ENCODE assay signal across 9 cellular contexts in the genomic region with DNA sequence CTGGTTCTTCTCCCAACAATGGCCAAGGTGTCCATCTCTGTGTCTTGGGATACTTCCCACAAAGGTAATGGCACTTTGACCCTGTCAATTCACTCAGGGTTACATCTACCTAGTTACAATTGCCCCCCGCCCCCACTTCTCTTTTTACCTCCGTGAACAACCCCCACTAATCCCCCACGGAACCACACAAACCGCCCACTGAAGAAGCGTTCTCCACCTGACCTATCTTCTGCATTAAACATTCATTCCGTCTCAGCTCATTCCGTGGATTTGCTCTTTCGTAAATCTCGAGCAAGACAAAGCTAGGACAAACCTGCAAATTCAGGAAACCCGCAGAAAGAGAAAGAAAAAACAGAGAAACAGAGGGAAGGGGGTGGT. TPM values are rescaled to one million over a fixed set of nuclear protein-coding genes. Genes with fewer than 3 reads are reported as not detected.
DNase-seq lines count a peak whose midpoint lies in the region; ATAC-seq, FAIRE-seq and TF ChIP-seq lines count a peak whose summit lies in the region.
"Had no signal": no experiment of that assay in that cellular context is flagged by ENCODE, and none has a peak within 500 bp of the region (broad histone marks: within the 10 kb centered on the region; RNA-seq: fewer than 3 reads in every experiment).

No MANE protein-coding gene starts in this region.

- H3K9me3 Mint-ChIP-seq in astrocyte (ENCODE audit: unreplicated experiment) = no peaks in the 10 kb centered on the region
- H3K9me3 Mint-ChIP-seq: WTC11 had no signal

- peaks cover 12% of the 10 kb centered on the region for H3K4me1 Mint-ChIP-seq in astrocyte (ENCODE audit: low read depth, unreplicated experiment)

- H3K27me3 Mint-ChIP-seq in astrocyte (ENCODE audit: low read depth, unreplicated experiment) = no peaks in the 10 kb centered on the region

- H3K4me3 ChIP-seq in astrocyte (ENCODE audit: insufficient read depth, low read depth, low read length) (peak overlapping the region; percentile 90), lower lobe of right lung (peak overlapping the region; percentile 81), aorta (ENCODE audit: low read length in 2 of 2) (peak overlapping the region; percentile 78 to 94)

- H3K4me1 ChIP-seq in astrocyte (ENCODE audit: insufficient read depth, low read length) (peaks cover 13% of the 10 kb centered on the region), lower lobe of right lung (peaks cover 50% of the 10 kb centered on the region), aorta (ENCODE audit: control insufficient read depth in 1 of 2, insufficient read depth in 2 of 2, low read length in 2 of 2) (peaks cover 0 to 5% of the 10 kb centered on the region in 2 donors)

- H3K27me3 ChIP-seq in astrocyte (ENCODE audit: insufficient read depth, low read length) = no peaks in the 10 kb centered on the region
- H3K27me3 ChIP-seq in lower lobe of right lung (ENCODE audit: low read depth) = no peaks in the 10 kb centered on the region
- no peaks in the 10 kb centered on the region for H3K27me3 ChIP-seq in aorta (ENCODE audit: control insufficient read depth in 1 of 2, insufficient read depth in 2 of 2, low read length in 1 of 2)

- H3K4me2 ChIP-seq in astrocyte (ENCODE audit: low read length) = peak overlapping the region; percentile 97

- peak overlapping the region; percentile 96 for H3K9ac ChIP-seq in astrocyte (ENCODE audit: low read length)

- peaks cover 60% of the 10 kb centered on the region for H3K79me2 ChIP-seq in astrocyte (ENCODE audit: insufficient read depth, low read length)

- H3K27ac ChIP-seq in astrocyte (ENCODE audit: low read depth, low read length) = peak overlapping the region; percentile 90
- peak overlapping the region; percentile 89 for H3K27ac ChIP-seq in lower lobe of right lung
- H3K27ac ChIP-seq in aorta (ENCODE audit: low read depth in 1 of 2, low read length in 2 of 2) = peak overlapping the region in 1 of 2 donors; percentile 87

- no peak for FAIRE-seq in astrocyte (lab: Jason Lieb, UNC)

- H3K36me3 ChIP-seq in astrocyte (ENCODE audit: insufficient read depth, low read length) = no peaks in the 10 kb centered on the region
- H3K36me3 ChIP-seq in lower lobe of right lung = no peaks in the 10 kb centered on the region
- no peaks in the 10 kb centered on the region for H3K36me3 ChIP-seq in aorta (ENCODE audit: control insufficient read depth in 1 of 2, insufficient read depth in 2 of 2, low read length in 1 of 2)

- H3K36me3 Mint-ChIP-seq in astrocyte (ENCODE audit: low read depth, unreplicated experiment) = no peaks in the 10 kb centered on the region
- H3K36me3 Mint-ChIP-seq: WTC11 had no signal

- no peak overlapping the region for H3K27ac Mint-ChIP-seq in astrocyte (ENCODE audit: unreplicated experiment)
- H3K27ac Mint-ChIP-seq: WTC11 had no signal

- H2AFZ ChIP-seq in astrocyte (ENCODE audit: low read depth, low read length) = peak overlapping the region; percentile 82

- intact Hi-C loops in lower lobe of right lung (cut with DNase I) (no loop called here), aorta (cut with DNase I) (loop anchor here in 1 of 2 donors (5.0 kb wide), 1 partner anchor 208 kb away; a partner anchor contains a TSS)

- WGBS in aorta, 2 donors = 0 to 1% methylated on average over 10 of the region's 10 CpGs

- TF ChIP-seq CTCF in astrocyte (IDR thresholded peaks at IDR 0.05; ENCODE audit: insufficient read depth, low read depth, low read length) (no peak), lower lobe of right lung (IDR thresholded peaks at IDR 0.05) (no peak)

- no peak overlapping the region for H3K4me3 Mint-ChIP-seq in astrocyte (ENCODE audit: unreplicated experiment)
- H3K4me3 Mint-ChIP-seq: WTC11 had no signal

- H3K9me3 ChIP-seq in astrocyte (ENCODE audit: insufficient read depth, low read depth, low read length) (no peaks in the 10 kb centered on the region), lower lobe of right lung (no peaks in the 10 kb centered on the region), aorta (ENCODE audit: control insufficient read depth, low read length) (no peaks in the 10 kb centered on the region)

- peaks cover 45% of the 10 kb centered on the region for H4K20me1 ChIP-seq in astrocyte (ENCODE audit: insufficient read depth, low read length)

- DNase-seq in stimulated activated CD4-positive, alpha-beta T cell treated with anti-CD3 and anti-CD28 coated beads, Interleukin-12 subunit alpha, Interleukin-12 subunit beta, amount 100 ng/mL, for 4 hours = peak; percentile 7
- no peak for DNase-seq in stimulated activated CD4-positive, alpha-beta T cell treated with anti-CD3 and anti-CD28 coated beads, Interleukin-1b, Interleukin-23, amount 100 ng/mL, for 48 hours
- DNase-seq in astrocyte (ENCODE audit: low read depth) (no peak), lower lobe of right lung (no peak), aorta (no peak), NCI-H2107 treated with DMSO at 0.1 percent for 48 hours (lab: John Stamatoyannopoulos, UW; ENCODE audit: unreplicated experiment) (no peak), DMS79 (lab: John Stamatoyannopoulos, UW) (no peak), iPS-NIHi7 (ENCODE audit: extremely low spot score) (no peak)

- ATAC-seq in lower lobe of right lung (peak in 1 of 2 donors; percentile 0), aorta (ENCODE audit: low FRiP score) (no peak)

RNA-seq across cellular contexts. Expression of a gene that starts 0.7 kb away (rescaled TPM):
- total RNA-seq in astrocyte (166 and 171 TPM in 2 replicates), lower lobe of right lung (178 TPM), aorta (100 to 1,000 TPM; 133 to 164 TPM)
- polyA plus RNA-seq in aorta = 10 to 100 TPM; 66.5 to 80.8 TPM

RNA-seq across cellular contexts. Expression of a gene that starts 40.3 kb away (rescaled TPM):
- total RNA-seq in astrocyte (429 and 463 TPM in 2 replicates), lower lobe of right lung (267 TPM), aorta (100 to 1,000 TPM; 199 to 312 TPM)
- 1,000 to 10,000 TPM in 1 of 2 donors, 100 to 1,000 TPM in 1; 299 to 1,052 TPM for polyA plus RNA-seq in aorta
